26 cellular contexts compared by ENCODE assay signal in genomic region chr3:48788544-48789162, GRCh38.
A peak's percentile ranks its signal among the peaks of the same experiment; 100 is the strongest.
DNase-seq lines count a peak whose midpoint lies in the region; ATAC-seq and TF ChIP-seq lines count a peak whose summit lies in the region.
"Had no signal": no experiment of that assay in that cellular context is flagged by ENCODE, and none has a peak within 500 bp of the region (broad histone marks: within the 10 kb centered on the region; RNA-seq: fewer than 3 reads in every experiment).

No MANE protein-coding gene starts in this region.

- no peak overlapping the region for H3K4me3 Mint-ChIP-seq in activated naive CD4-positive, alpha-beta T cell treated with anti-CD3 and anti-CD28 coated beads, Interleukin-2, amount 10 ng/mL, durations not matched to agents 7 days and 5 days
- H3K4me3 Mint-ChIP-seq in activated naive CD8-positive, alpha-beta T cell treated with anti-CD3 and anti-CD28 coated beads, Interleukin-2, amount 50 U/mL, for 24 hours = no peak overlapping the region
- H3K4me3 Mint-ChIP-seq: neural progenitor cell had no signal

- TF ChIP-seq CTCF in NB4 (IDR thresholded peaks at IDR 0.05; ENCODE audit: low read depth, low read length) (no peak), parathyroid adenoma (IDR thresholded peaks at IDR 0.05) (no peak)

- H3K79me2 ChIP-seq in parathyroid adenoma = no peaks in the 10 kb centered on the region

- CTCF ChIA-PET in activated naive CD4-positive, alpha-beta T cell treated with anti-CD3 and anti-CD28 coated beads, Interleukin-2, amount 10 ng/mL, durations not matched to agents 7 days and 5 days (lab: Charles Lee) = no interaction called here

- no peak for ATAC-seq in activated naive CD8-positive, alpha-beta T cell treated with anti-CD3 and anti-CD28 coated beads, Interleukin-2, amount 50 U/mL, for 24 hours
- ATAC-seq in HG02571 (IDR thresholded peaks at IDR 0.05; ENCODE audit: unreplicated experiment) (no peak), HG03135 (IDR thresholded peaks at IDR 0.05; ENCODE audit: unreplicated experiment) (no peak)
- ATAC-seq: lower lobe of right lung; stimulated activated naive CD8-positive, alpha-beta T cell treated with anti-CD3 and anti-CD28 coated beads, Interleukin-15, Interleukin-2, amounts not matched to agents 100 U/mL and 50 U/mL, for 24 hours had no signal

- no peaks in the 10 kb centered on the region for H3K27me3 Mint-ChIP-seq in activated naive CD4-positive, alpha-beta T cell treated with anti-CD3 and anti-CD28 coated beads, Interleukin-2, amount 10 ng/mL, durations not matched to agents 7 days and 5 days
- no peaks in the 10 kb centered on the region for H3K27me3 Mint-ChIP-seq in activated naive CD8-positive, alpha-beta T cell treated with anti-CD3 and anti-CD28 coated beads, Interleukin-2, amount 50 U/mL, for 24 hours

- no peak for DNase-seq in activated naive CD4-positive, alpha-beta T cell treated with anti-CD3 and anti-CD28 coated beads, Interleukin-2, amount 10 ng/mL, durations not matched to agents 7 days and 5 days
- DNase-seq in activated naive CD4-positive, alpha-beta T cell treated with anti-CD3 and anti-CD28 coated beads, Interleukin-2, amount 50 U/mL, for 16 hours = no peak
- peak; percentile 14 for DNase-seq in NB4 (ENCODE audit: low read depth)
- no peak for DNase-seq in activated naive CD8-positive, alpha-beta T cell treated with anti-CD3 and anti-CD28 coated beads, Interleukin-2, amount 50 U/mL, for 24 hours
- DNase-seq in dedifferentiated amniotic fluid mesenchymal stem cell (ENCODE audit: extremely low spot score) = no peak
- DNase-seq: ACHN; activated CD4-positive, CD25-positive, alpha-beta regulatory T cell treated with anti-CD3 and anti-CD28 coated beads, Interleukin-2, amount 50 U/mL, for 72 hours; activated CD8-positive, alpha-beta memory T cell treated with anti-CD3 and anti-CD28 coated beads, Interleukin-2, amount 50 U/mL, for 4 hours; activated naive CD4-positive, alpha-beta T cell; HCEC 1CT; IMR-90; kidney glomerular epithelial cell; lower lobe of right lung; NCI-H146; NCI-H524 treated with DMSO at 0.1 percent for 48 hours; NK-92 treated with Interleukin-12 subunit alpha and Interleukin-12 subunit beta, amount 100 ng/mL, for 24 hours; SHP77; sigmoid colon; stimulated activated naive CD8-positive, alpha-beta T cell treated with anti-CD3 and anti-CD28 coated beads, Interleukin-15, Interleukin-2, amounts not matched to agents 100 U/mL and 50 U/mL, for 24 hours; SW 1271 had no signal

- peaks cover 8% of the 10 kb centered on the region for H3K4me1 ChIP-seq in parathyroid adenoma
- H3K4me1 ChIP-seq: BLaER1, lower lobe of right lung, neural progenitor cell, sigmoid colon had no signal

- peak overlapping the region; percentile 40 for H3K27ac ChIP-seq in parathyroid adenoma
- H3K27ac ChIP-seq: BLaER1, epithelial cell of prostate, lower lobe of right lung, neural progenitor cell, sigmoid colon had no signal

- H2AFZ ChIP-seq in parathyroid adenoma = no peak overlapping the region
- H2AFZ ChIP-seq: neural progenitor cell had no signal

- peaks cover 22% of the 10 kb centered on the region for H3K36me3 Mint-ChIP-seq in activated naive CD4-positive, alpha-beta T cell treated with anti-CD3 and anti-CD28 coated beads, Interleukin-2, amount 10 ng/mL, durations not matched to agents 7 days and 5 days
- peaks cover 15% of the 10 kb centered on the region for H3K36me3 Mint-ChIP-seq in activated naive CD8-positive, alpha-beta T cell treated with anti-CD3 and anti-CD28 coated beads, Interleukin-2, amount 50 U/mL, for 24 hours (ENCODE audit: low read depth)

- no peak overlapping the region for H3K9ac ChIP-seq in parathyroid adenoma
- H3K9ac ChIP-seq: BLaER1, neural progenitor cell had no signal

- H3K36me3 ChIP-seq in parathyroid adenoma (ENCODE audit: control insufficient read depth, insufficient read depth, low read length) = no peaks in the 10 kb centered on the region
- H3K36me3 ChIP-seq: neural progenitor cell had no signal

- peak overlapping the region; percentile 70 for H3K27ac Mint-ChIP-seq in activated naive CD4-positive, alpha-beta T cell treated with anti-CD3 and anti-CD28 coated beads, Interleukin-2, amount 10 ng/mL, durations not matched to agents 7 days and 5 days
- peak overlapping the region; percentile 73 for H3K27ac Mint-ChIP-seq in activated naive CD8-positive, alpha-beta T cell treated with anti-CD3 and anti-CD28 coated beads, Interleukin-2, amount 50 U/mL, for 24 hours
- H3K27ac Mint-ChIP-seq: neural progenitor cell had no signal

- H3K27me3 ChIP-seq in parathyroid adenoma (ENCODE audit: control insufficient read depth, insufficient read depth, low read length) = no peaks in the 10 kb centered on the region
- H3K27me3 ChIP-seq: BLaER1, neural progenitor cell, sigmoid colon had no signal

- no peaks in the 10 kb centered on the region for H3K9me3 Mint-ChIP-seq in activated naive CD4-positive, alpha-beta T cell treated with anti-CD3 and anti-CD28 coated beads, Interleukin-2, amount 10 ng/mL, durations not matched to agents 7 days and 5 days
- no peaks in the 10 kb centered on the region for H3K9me3 Mint-ChIP-seq in activated naive CD8-positive, alpha-beta T cell treated with anti-CD3 and anti-CD28 coated beads, Interleukin-2, amount 50 U/mL, for 24 hours
- H3K9me3 Mint-ChIP-seq: neural progenitor cell had no signal

- peaks cover 16% of the 10 kb centered on the region for H3K4me1 Mint-ChIP-seq in activated naive CD4-positive, alpha-beta T cell treated with anti-CD3 and anti-CD28 coated beads, Interleukin-2, amount 10 ng/mL, durations not matched to agents 7 days and 5 days
- peaks cover 12% of the 10 kb centered on the region for H3K4me1 Mint-ChIP-seq in activated naive CD8-positive, alpha-beta T cell treated with anti-CD3 and anti-CD28 coated beads, Interleukin-2, amount 50 U/mL, for 24 hours
- H3K4me1 Mint-ChIP-seq: neural progenitor cell had no signal

- no peak overlapping the region for H3K4me2 ChIP-seq in parathyroid adenoma (ENCODE audit: low read length)
- H3K4me2 ChIP-seq: BLaER1, neural progenitor cell had no signal

- H3K4me3 ChIP-seq in NB4 (ENCODE audit: low read depth, low read length) (no peak overlapping the region), parathyroid adenoma (ENCODE audit: low read depth, low read length) (no peak overlapping the region)
- H3K4me3 ChIP-seq: BLaER1, lower lobe of right lung, neural progenitor cell, sigmoid colon had no signal

- no peak for TF ChIP-seq POLR2A in NB4 (IDR thresholded peaks at IDR 0.05; ENCODE audit: extremely low read depth, insufficient read length)

- H3K9me3 ChIP-seq in parathyroid adenoma (ENCODE audit: control insufficient read depth, low read length) = no peaks in the 10 kb centered on the region
- H3K9me3 ChIP-seq: BLaER1, lower lobe of right lung, sigmoid colon had no signal
